Comparison of ENCODE assay signal across 1 cellular context in the genomic region with DNA sequence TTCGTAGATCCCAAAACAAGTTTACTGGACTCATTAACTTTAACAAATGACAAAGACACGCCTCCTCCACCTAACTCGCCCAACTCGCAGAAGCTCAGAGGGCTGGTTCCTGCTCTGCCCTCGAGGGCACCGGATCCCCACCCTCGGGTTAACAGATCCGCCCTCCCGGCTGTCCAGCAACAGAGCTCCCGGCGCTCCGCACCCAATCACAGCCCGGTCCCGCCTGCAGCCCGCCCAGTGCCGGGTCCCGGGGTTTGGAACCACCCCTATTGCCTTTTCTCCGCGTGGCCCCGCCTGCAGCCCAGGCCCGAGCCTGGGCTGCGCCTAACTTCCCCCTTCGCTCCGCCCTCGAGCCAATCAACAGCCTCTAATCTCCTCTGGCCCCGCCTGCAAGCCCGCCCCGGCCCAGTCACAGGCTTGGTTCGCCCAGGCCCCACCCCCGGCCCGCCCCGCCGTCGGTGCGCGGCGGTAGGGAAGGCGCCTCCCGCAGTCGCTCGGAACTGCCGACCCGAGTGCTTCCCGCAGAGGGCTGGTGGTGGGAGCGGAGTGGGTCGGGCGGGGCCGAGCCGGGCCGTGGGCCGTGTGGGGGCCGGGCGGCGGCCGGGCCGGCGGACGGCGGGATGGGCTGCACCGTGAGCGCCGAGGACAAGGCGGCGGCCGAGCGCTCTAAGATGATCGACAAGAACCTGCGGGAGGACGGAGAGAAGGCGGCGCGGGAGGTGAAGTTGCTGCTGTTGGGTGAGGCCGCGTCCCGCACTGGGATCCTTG.
TF ChIP-seq lines count a peak whose summit lies in the region.

GNAI2 (plus strand) TSS at position 489 of the 768 bp plus-strand sequence; CDS start at position 621, 132 bp downstream.

TF ChIP-seq in HepG2, 621 proteins besides CTCF, POLR2A, EP300 and RAD21 (continued from another document and continues in another):
- TF ChIP-seq, protein P1, sequence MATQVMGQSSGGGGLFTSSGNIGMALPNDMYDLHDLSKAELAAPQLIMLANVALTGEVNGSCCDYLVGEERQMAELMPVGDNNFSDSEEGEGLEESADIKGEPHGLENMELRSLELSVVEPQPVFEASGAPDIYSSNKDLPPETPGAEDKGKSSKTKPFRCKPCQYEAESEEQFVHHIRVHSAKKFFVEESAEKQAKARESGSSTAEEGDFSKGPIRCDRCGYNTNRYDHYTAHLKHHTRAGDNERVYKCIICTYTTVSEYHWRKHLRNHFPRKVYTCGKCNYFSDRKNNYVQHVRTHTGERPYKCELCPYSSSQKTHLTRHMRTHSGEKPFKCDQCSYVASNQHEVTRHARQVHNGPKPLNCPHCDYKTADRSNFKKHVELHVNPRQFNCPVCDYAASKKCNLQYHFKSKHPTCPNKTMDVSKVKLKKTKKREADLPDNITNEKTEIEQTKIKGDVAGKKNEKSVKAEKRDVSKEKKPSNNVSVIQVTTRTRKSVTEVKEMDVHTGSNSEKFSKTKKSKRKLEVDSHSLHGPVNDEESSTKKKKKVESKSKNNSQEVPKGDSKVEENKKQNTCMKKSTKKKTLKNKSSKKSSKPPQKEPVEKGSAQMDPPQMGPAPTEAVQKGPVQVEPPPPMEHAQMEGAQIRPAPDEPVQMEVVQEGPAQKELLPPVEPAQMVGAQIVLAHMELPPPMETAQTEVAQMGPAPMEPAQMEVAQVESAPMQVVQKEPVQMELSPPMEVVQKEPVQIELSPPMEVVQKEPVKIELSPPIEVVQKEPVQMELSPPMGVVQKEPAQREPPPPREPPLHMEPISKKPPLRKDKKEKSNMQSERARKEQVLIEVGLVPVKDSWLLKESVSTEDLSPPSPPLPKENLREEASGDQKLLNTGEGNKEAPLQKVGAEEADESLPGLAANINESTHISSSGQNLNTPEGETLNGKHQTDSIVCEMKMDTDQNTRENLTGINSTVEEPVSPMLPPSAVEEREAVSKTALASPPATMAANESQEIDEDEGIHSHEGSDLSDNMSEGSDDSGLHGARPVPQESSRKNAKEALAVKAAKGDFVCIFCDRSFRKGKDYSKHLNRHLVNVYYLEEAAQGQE (IDR thresholded peaks at IDR 0.05; ENCODE audit: borderline replicate concordance in 1 of 2, low read depth in 1 of 2, low read length in 2 of 2): peak in 1 of 2 experiments; percentile 71; a peak in 1 of 4 replicates
- TF ChIP-seq ZNF563 (CRISPR knock-in tag; IDR thresholded peaks at IDR 0.05): peak; percentile 79
- TF ChIP-seq ZBTB1 (CRISPR knock-in tag; IDR thresholded peaks at IDR 0.05; ENCODE audit: borderline replicate concordance): no peak
- TF ChIP-seq, protein P2, sequence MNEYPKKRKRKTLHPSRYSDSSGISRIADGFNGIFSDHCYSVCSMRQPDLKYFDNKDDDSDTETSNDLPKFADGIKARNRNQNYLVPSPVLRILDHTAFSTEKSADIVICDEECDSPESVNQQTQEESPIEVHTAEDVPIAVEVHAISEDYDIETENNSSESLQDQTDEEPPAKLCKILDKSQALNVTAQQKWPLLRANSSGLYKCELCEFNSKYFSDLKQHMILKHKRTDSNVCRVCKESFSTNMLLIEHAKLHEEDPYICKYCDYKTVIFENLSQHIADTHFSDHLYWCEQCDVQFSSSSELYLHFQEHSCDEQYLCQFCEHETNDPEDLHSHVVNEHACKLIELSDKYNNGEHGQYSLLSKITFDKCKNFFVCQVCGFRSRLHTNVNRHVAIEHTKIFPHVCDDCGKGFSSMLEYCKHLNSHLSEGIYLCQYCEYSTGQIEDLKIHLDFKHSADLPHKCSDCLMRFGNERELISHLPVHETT (CRISPR knock-in tag; conservative IDR thresholded peaks at IDR 0.05): no peak
- no peak for TF ChIP-seq SOX13 (IDR thresholded peaks at IDR 0.05)
- no peak for TF ChIP-seq SOX13 (CRISPR knock-in tag; conservative IDR thresholded peaks at IDR 0.05 in 1 of 2, IDR thresholded peaks at IDR 0.05 in 1 of 2)
- TF ChIP-seq ZNF430 (CRISPR knock-in tag; IDR thresholded peaks at IDR 0.05): 0 out of 2 replicates have a peak, but pooled peaks have one; percentile 17
- peak; percentile 60; the same call in 1 of the 2 replicates for TF ChIP-seq ATF7-NPFF (CRISPR knock-in tag; IDR thresholded peaks at IDR 0.05; ENCODE audit: low read depth)
- no peak; the same call in 1 of the 2 replicates for TF ChIP-seq MED1 (CRISPR knock-in tag; IDR thresholded peaks at IDR 0.05)
- no peak for TF ChIP-seq ZMYM2 (CRISPR knock-in tag; IDR thresholded peaks at IDR 0.05)
- no peak; the same call in 1 of the 2 replicates for TF ChIP-seq SPEN (CRISPR knock-in tag; IDR thresholded peaks at IDR 0.05; ENCODE audit: low read depth)
- TF ChIP-seq, protein P3, sequence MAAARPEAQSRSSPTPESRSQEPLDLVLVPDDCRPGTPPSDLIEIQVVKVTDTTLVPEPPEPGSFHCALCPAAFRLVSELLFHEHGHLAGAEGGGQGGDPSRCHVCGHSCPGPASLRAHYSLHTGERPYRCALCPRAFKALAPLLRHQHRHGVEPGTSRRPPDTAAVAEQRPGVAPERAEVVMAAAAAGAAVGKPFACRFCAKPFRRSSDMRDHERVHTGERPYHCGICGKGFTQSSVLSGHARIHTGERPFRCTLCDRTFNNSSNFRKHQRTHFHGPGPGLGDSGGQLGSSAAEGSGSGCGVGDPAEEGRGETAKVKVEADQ (CRISPR knock-in tag; IDR thresholded peaks at IDR 0.05; ENCODE audit: borderline replicate concordance): no peak
- TF ChIP-seq, protein P4, sequence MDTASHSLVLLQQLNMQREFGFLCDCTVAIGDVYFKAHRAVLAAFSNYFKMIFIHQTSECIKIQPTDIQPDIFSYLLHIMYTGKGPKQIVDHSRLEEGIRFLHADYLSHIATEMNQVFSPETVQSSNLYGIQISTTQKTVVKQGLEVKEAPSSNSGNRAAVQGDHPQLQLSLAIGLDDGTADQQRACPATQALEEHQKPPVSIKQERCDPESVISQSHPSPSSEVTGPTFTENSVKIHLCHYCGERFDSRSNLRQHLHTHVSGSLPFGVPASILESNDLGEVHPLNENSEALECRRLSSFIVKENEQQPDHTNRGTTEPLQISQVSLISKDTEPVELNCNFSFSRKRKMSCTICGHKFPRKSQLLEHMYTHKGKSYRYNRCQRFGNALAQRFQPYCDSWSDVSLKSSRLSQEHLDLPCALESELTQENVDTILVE (CRISPR knock-in tag; IDR thresholded peaks at IDR 0.05): no peak; the same call in 1 of the 2 replicates
- TF ChIP-seq ATAD3A (CRISPR knock-in tag; IDR thresholded peaks at IDR 0.05): no peak
- TF ChIP-seq ZNF749 (CRISPR knock-in tag; IDR thresholded peaks at IDR 0.05; ENCODE audit: borderline replicate concordance): no peak
- TF ChIP-seq CBFB (CRISPR knock-in tag; IDR thresholded peaks at IDR 0.05): no peak
- TF ChIP-seq ZNF644 (CRISPR knock-in tag; IDR thresholded peaks at IDR 0.05; ENCODE audit: low read depth): no peak
- no peak for TF ChIP-seq IRF1 (CRISPR knock-in tag; IDR thresholded peaks at IDR 0.05; ENCODE audit: low read depth)
- TF ChIP-seq, protein P5, sequence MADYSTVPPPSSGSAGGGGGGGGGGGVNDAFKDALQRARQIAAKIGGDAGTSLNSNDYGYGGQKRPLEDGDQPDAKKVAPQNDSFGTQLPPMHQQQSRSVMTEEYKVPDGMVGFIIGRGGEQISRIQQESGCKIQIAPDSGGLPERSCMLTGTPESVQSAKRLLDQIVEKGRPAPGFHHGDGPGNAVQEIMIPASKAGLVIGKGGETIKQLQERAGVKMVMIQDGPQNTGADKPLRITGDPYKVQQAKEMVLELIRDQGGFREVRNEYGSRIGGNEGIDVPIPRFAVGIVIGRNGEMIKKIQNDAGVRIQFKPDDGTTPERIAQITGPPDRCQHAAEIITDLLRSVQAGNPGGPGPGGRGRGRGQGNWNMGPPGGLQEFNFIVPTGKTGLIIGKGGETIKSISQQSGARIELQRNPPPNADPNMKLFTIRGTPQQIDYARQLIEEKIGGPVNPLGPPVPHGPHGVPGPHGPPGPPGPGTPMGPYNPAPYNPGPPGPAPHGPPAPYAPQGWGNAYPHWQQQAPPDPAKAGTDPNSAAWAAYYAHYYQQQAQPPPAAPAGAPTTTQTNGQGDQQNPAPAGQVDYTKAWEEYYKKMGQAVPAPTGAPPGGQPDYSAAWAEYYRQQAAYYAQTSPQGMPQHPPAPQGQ (CRISPR knock-in tag; IDR thresholded peaks at IDR 0.05; ENCODE audit: borderline replicate concordance): no peak
- TF ChIP-seq RBM22 (optimal IDR thresholded peaks at IDR 0.05; ENCODE audit: low read length): no peak
- no peak for TF ChIP-seq ZBTB39 (CRISPR knock-in tag; IDR thresholded peaks at IDR 0.05)
- no peak for TF ChIP-seq ZNF292 (CRISPR knock-in tag; IDR thresholded peaks at IDR 0.05; ENCODE audit: borderline replicate concordance, low read depth)
- no peak for TF ChIP-seq ZBTB8A (CRISPR knock-in tag; IDR thresholded peaks at IDR 0.05; ENCODE audit: borderline replicate concordance, low read depth)
- no peak for TF ChIP-seq STAT6 (CRISPR knock-in tag; IDR thresholded peaks at IDR 0.05; ENCODE audit: borderline replicate concordance)
- TF ChIP-seq, protein P6, sequence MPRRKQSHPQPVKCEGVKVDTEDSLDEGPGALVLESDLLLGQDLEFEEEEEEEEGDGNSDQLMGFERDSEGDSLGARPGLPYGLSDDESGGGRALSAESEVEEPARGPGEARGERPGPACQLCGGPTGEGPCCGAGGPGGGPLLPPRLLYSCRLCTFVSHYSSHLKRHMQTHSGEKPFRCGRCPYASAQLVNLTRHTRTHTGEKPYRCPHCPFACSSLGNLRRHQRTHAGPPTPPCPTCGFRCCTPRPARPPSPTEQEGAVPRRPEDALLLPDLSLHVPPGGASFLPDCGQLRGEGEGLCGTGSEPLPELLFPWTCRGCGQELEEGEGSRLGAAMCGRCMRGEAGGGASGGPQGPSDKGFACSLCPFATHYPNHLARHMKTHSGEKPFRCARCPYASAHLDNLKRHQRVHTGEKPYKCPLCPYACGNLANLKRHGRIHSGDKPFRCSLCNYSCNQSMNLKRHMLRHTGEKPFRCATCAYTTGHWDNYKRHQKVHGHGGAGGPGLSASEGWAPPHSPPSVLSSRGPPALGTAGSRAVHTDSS (CRISPR knock-in tag; conservative IDR thresholded peaks at IDR 0.05): no peak
- no peak for TF ChIP-seq ZNF260 (CRISPR knock-in tag; IDR thresholded peaks at IDR 0.05; ENCODE audit: borderline replicate concordance, low read depth)
- TF ChIP-seq NCOA1 (CRISPR knock-in tag; IDR thresholded peaks at IDR 0.05): no peak
- TF ChIP-seq LCORL (IDR thresholded peaks at IDR 0.05): no peak
- 0 out of 2 replicates have a peak, but pooled peaks have one; percentile 46 for TF ChIP-seq LCORL (CRISPR knock-in tag; IDR thresholded peaks at IDR 0.05)
- TF ChIP-seq DRAP1 (CRISPR knock-in tag; IDR thresholded peaks at IDR 0.05): peak; percentile 78
- no peak; the same call in 1 of the 2 replicates for TF ChIP-seq KLF12 (CRISPR knock-in tag; IDR thresholded peaks at IDR 0.05; ENCODE audit: borderline replicate concordance)
- TF ChIP-seq POGZ (CRISPR knock-in tag; IDR thresholded peaks at IDR 0.05): no peak
- no peak for TF ChIP-seq ZNF121 (CRISPR knock-in tag; IDR thresholded peaks at IDR 0.05)
- TF ChIP-seq ONECUT2 (CRISPR knock-in tag; IDR thresholded peaks at IDR 0.05): no peak
- no peak for TF ChIP-seq ZNF891 (CRISPR knock-in tag; IDR thresholded peaks at IDR 0.05)
- TF ChIP-seq TBL1XR1 (IDR thresholded peaks at IDR 0.05; ENCODE audit: borderline replicate concordance, low read length, partially characterized antibody): no peak
- no peak for TF ChIP-seq HNF4G (IDR thresholded peaks at IDR 0.05; ENCODE audit: borderline replicate concordance, low read depth, low read length)
- TF ChIP-seq HNF4G (CRISPR knock-in tag; IDR thresholded peaks at IDR 0.05; ENCODE audit: borderline replicate concordance, low read depth): no peak
- no peak for TF ChIP-seq NFRKB (IDR thresholded peaks at IDR 0.05)
- TF ChIP-seq CHD2 (IDR thresholded peaks at IDR 0.05; ENCODE audit: low read depth, low read length): no peak
- TF ChIP-seq ZSCAN12 (CRISPR knock-in tag; IDR thresholded peaks at IDR 0.05): no peak
- no peak for TF ChIP-seq ZNF460 (CRISPR knock-in tag; IDR thresholded peaks at IDR 0.05; ENCODE audit: borderline replicate concordance)
- TF ChIP-seq RARA (CRISPR knock-in tag; IDR thresholded peaks at IDR 0.05): no peak
- no peak for TF ChIP-seq MTF2 (CRISPR knock-in tag; IDR thresholded peaks at IDR 0.05; ENCODE audit: borderline replicate concordance)
- TF ChIP-seq HES4 (CRISPR knock-in tag; IDR thresholded peaks at IDR 0.05; ENCODE audit: borderline replicate concordance): peak; percentile 79; the same call in 1 of the 2 replicates
- TF ChIP-seq SP2 (CRISPR knock-in tag; IDR thresholded peaks at IDR 0.05): peak; percentile 84
